11 cellular contexts compared by ENCODE assay signal in genomic region chr10:79223346-79224048, GRCh38.
A peak's percentile ranks its signal among the peaks of the same experiment; 100 is the strongest.
DNase-seq lines count a peak whose midpoint lies in the region; ATAC-seq and TF ChIP-seq lines count a peak whose summit lies in the region.
"Had no signal": no experiment of that assay in that cellular context is flagged by ENCODE, and none has a peak within 500 bp of the region (broad histone marks: within the 10 kb centered on the region; RNA-seq: fewer than 3 reads in every experiment).

No MANE protein-coding gene starts in this region.

- no peak overlapping the region for H3K4me3 Mint-ChIP-seq in activated T-cell treated with anti-CD3 and anti-CD28 coated beads, Interleukin-2, amount 50 U/mL, for 72 hours
- no peak overlapping the region for H3K4me3 Mint-ChIP-seq in activated naive CD8-positive, alpha-beta T cell treated with anti-CD3 and anti-CD28 coated beads for 36 hours
- no peak overlapping the region for H3K4me3 Mint-ChIP-seq in naive thymus-derived CD4-positive, alpha-beta T cell
- H3K4me3 Mint-ChIP-seq: T-helper 2 cell treated with Interferon-gamma antibody and Interleukin-4, amounts not matched to agents 5 μg/mL and 100 μg/mL, for 36 hours had no signal

- H3K4me1 ChIP-seq in SK-N-SH (ENCODE audit: control insufficient read depth in 1 of 2, insufficient read depth in 2 of 2, low read depth in 1 of 2, low read length in 1 of 2), result peaks cover 33 to 94% of the 10 kb centered on the region in 2 experiments
- H3K4me1 ChIP-seq in gastroesophageal sphincter, result peaks cover 8 to 84% (median 53%) of the 10 kb centered on the region in 3 donors
- peaks cover 39% of the 10 kb centered on the region for H3K4me1 ChIP-seq in mesodermal cell (ENCODE audit: control insufficient read depth, insufficient read depth, low read length, poor library complexity, severe bottlenecking)
- H3K4me1 ChIP-seq in naive thymus-derived CD4-positive, alpha-beta T cell (ENCODE audit: control insufficient read depth in 2 of 2, insufficient read depth in 2 of 2, low read length in 2 of 2), result no peaks in the 10 kb centered on the region

- no peaks in the 10 kb centered on the region for H3K4me1 Mint-ChIP-seq in activated T-cell treated with anti-CD3 and anti-CD28 coated beads, Interleukin-2, amount 50 U/mL, for 72 hours (ENCODE audit: low read depth)
- no peaks in the 10 kb centered on the region for H3K4me1 Mint-ChIP-seq in activated naive CD8-positive, alpha-beta T cell treated with anti-CD3 and anti-CD28 coated beads for 36 hours
- no peaks in the 10 kb centered on the region for H3K4me1 Mint-ChIP-seq in naive thymus-derived CD4-positive, alpha-beta T cell

- CTCF ChIA-PET in SK-N-SH (lab: Yijun Ruan, JAX), result interaction anchor here (0.6 to 1.7 kb wide), 9 partner anchors 18 to 525 kb away, joined by 3 to 6 read pairs (median 3); no protein-coding TSS in a partner anchor
- CTCF ChIA-PET in naive thymus-derived CD4-positive, alpha-beta T cell (lab: Charles Lee), result no interaction called here

- H3K9ac ChIP-seq in SK-N-SH, result no peak overlapping the region; the same call in 1 of the 2 replicates

- POLR2A ChIA-PET in SK-N-SH (lab: Yijun Ruan, JAX), result interaction anchor here (0.6 to 12.4 kb wide), 9 partner anchors 14 to 1186 kb away, joined by 3 to 237 read pairs (median 3); no protein-coding TSS in a partner anchor
- POLR2A ChIA-PET in naive thymus-derived CD4-positive, alpha-beta T cell (lab: Charles Lee), result no interaction called here

- DNase-seq in SK-N-SH (peak; percentile 86), substantia nigra (lab: John Stamatoyannopoulos, UW) (peak in 10 of 49 donors; percentile 48 to 83 (median 74))
- DNase-seq in activated T-cell treated with anti-CD3 and anti-CD28 coated beads, Interleukin-2, amount 50 U/mL, for 72 hours, result no peak
- DNase-seq in activated naive CD8-positive, alpha-beta T cell treated with anti-CD3 and anti-CD28 coated beads for 36 hours, result no peak
- DNase-seq in naive thymus-derived CD4-positive, alpha-beta T cell, result no peak
- DNase-seq: DMS79; stimulated activated CD4-positive, alpha-beta T cell treated with anti-CD3 and anti-CD28 coated beads, Interleukin-2, amount 100 ng/mL, for 48 hours had no signal

- no peak for TF ChIP-seq POLR2A in gastroesophageal sphincter (IDR thresholded peaks at IDR 0.05)

- no peaks in the 10 kb centered on the region for H3K27me3 ChIP-seq in SK-N-SH (ENCODE audit: insufficient read depth)
- H3K27me3 ChIP-seq in gastroesophageal sphincter, result no peaks in the 10 kb centered on the region
- no peaks in the 10 kb centered on the region for H3K27me3 ChIP-seq in naive thymus-derived CD4-positive, alpha-beta T cell (ENCODE audit: control insufficient read depth in 2 of 2, insufficient read depth in 2 of 2, low read length in 2 of 2)

- peak; percentile 71 for ATAC-seq in gastroesophageal sphincter
- ATAC-seq in activated T-cell treated with anti-CD3 and anti-CD28 coated beads, Interleukin-2, amount 50 U/mL, for 72 hours (replicated peaks in 1 of 2), result no peak
- ATAC-seq in HG03097 (IDR thresholded peaks at IDR 0.05; ENCODE audit: low FRiP score, unreplicated experiment), result no peak
- ATAC-seq in naive thymus-derived CD4-positive, alpha-beta T cell, result no peak

- no peak overlapping the region for H3K27ac Mint-ChIP-seq in activated T-cell treated with anti-CD3 and anti-CD28 coated beads, Interleukin-2, amount 50 U/mL, for 72 hours
- H3K27ac Mint-ChIP-seq in activated naive CD8-positive, alpha-beta T cell treated with anti-CD3 and anti-CD28 coated beads for 36 hours, result no peak overlapping the region
- H3K27ac Mint-ChIP-seq in naive thymus-derived CD4-positive, alpha-beta T cell, result no peak overlapping the region
- H3K27ac Mint-ChIP-seq: T-helper 2 cell treated with Interferon-gamma antibody and Interleukin-4, amounts not matched to agents 5 μg/mL and 100 μg/mL, for 36 hours had no signal

- H3K27me3 Mint-ChIP-seq in activated T-cell treated with anti-CD3 and anti-CD28 coated beads, Interleukin-2, amount 50 U/mL, for 72 hours (ENCODE audit: low read depth), result no peaks in the 10 kb centered on the region
- H3K27me3 Mint-ChIP-seq in activated naive CD8-positive, alpha-beta T cell treated with anti-CD3 and anti-CD28 coated beads for 36 hours, result no peaks in the 10 kb centered on the region
- H3K27me3 Mint-ChIP-seq in naive thymus-derived CD4-positive, alpha-beta T cell, result no peaks in the 10 kb centered on the region

- H4K20me1 ChIP-seq in SK-N-SH (ENCODE audit: insufficient read depth), result peaks cover 18% of the 10 kb centered on the region; the same call in 1 of the 2 replicates

- H3K4me3 ChIP-seq in SK-N-SH (ENCODE audit: low read depth in 2 of 2, low read length in 1 of 2) (no peak overlapping the region), gastroesophageal sphincter (no peak overlapping the region), mesodermal cell (ENCODE audit: extremely low read depth, insufficient read depth, low read length, poor library complexity, severe bottlenecking) (no peak overlapping the region)
- no peak overlapping the region for H3K4me3 ChIP-seq in naive thymus-derived CD4-positive, alpha-beta T cell (ENCODE audit: low read length)

- WGBS in SK-N-SH (ENCODE audit: low lambda C conversion rate), result 14% methylated on average over 10 of the region's 13 CpGs
- WGBS in gastroesophageal sphincter (ENCODE audit: low coverage in 1 of 2), 2 donors, result 40% methylated on average over 2 of the region's 13 CpGs; no CpG with 5 or more reads in 1 of the 2 donors
- 29 to 44% methylated on average over 9 to 10 of the region's 13 CpGs for WGBS in mesodermal cell (ENCODE audit: insufficient coverage in 2 of 2), 2 experiments

- H3F3A ChIP-seq in SK-N-SH (replicated peaks; ENCODE audit: insufficient read depth), result peaks cover 8% of the 10 kb centered on the region

- TF ChIP-seq EP300 in SK-N-SH (IDR thresholded peaks at IDR 0.05; ENCODE audit: borderline replicate concordance in 1 of 2, low read depth in 1 of 2, low read length in 1 of 2) (peak; percentile 58 to 91; a peak in 3 of 4 replicates), gastroesophageal sphincter (IDR thresholded peaks at IDR 0.05) (peak; percentile 55)

- peaks cover 6% of the 10 kb centered on the region; the same call in 1 of the 2 replicates for H3K79me2 ChIP-seq in SK-N-SH (ENCODE audit: insufficient read depth)

- H3K4me2 ChIP-seq in SK-N-SH, result peak overlapping the region; percentile 49; the same call in 1 of the 2 replicates

- H2AFZ ChIP-seq in SK-N-SH (ENCODE audit: low read depth), result no peak overlapping the region

- intact Hi-C loops in naive thymus-derived CD4-positive, alpha-beta T cell (cut with micrococcal nuclease), result no loop called here

- H3K9me2 ChIP-seq in SK-N-SH, result no peaks in the 10 kb centered on the region

- TF ChIP-seq RAD21 in SK-N-SH (IDR thresholded peaks at IDR 0.05; ENCODE audit: low read length), result peak; percentile 24

- H3K9me3 ChIP-seq in SK-N-SH, result no peaks in the 10 kb centered on the region
- H3K9me3 ChIP-seq in gastroesophageal sphincter, result no peaks in the 10 kb centered on the region
- H3K9me3 ChIP-seq in mesodermal cell (ENCODE audit: control insufficient read depth, low read length), result no peaks in the 10 kb centered on the region
- H3K9me3 ChIP-seq in naive thymus-derived CD4-positive, alpha-beta T cell (ENCODE audit: control insufficient read depth in 2 of 3, low read length in 3 of 3), result no peaks in the 10 kb centered on the region

- TF ChIP-seq CTCF in SK-N-SH (IDR thresholded peaks at IDR 0.05) (no peak), gastroesophageal sphincter (IDR thresholded peaks at IDR 0.05) (no peak)

- H3K9me3 Mint-ChIP-seq in activated T-cell treated with anti-CD3 and anti-CD28 coated beads, Interleukin-2, amount 50 U/mL, for 72 hours, result no peaks in the 10 kb centered on the region
- no peaks in the 10 kb centered on the region for H3K9me3 Mint-ChIP-seq in activated naive CD8-positive, alpha-beta T cell treated with anti-CD3 and anti-CD28 coated beads for 36 hours
- H3K9me3 Mint-ChIP-seq in naive thymus-derived CD4-positive, alpha-beta T cell, result no peaks in the 10 kb centered on the region
- H3K9me3 Mint-ChIP-seq: T-helper 2 cell treated with Interferon-gamma antibody and Interleukin-4, amounts not matched to agents 5 μg/mL and 100 μg/mL, for 36 hours had no signal

- H3K36me3 Mint-ChIP-seq in activated T-cell treated with anti-CD3 and anti-CD28 coated beads, Interleukin-2, amount 50 U/mL, for 72 hours (ENCODE audit: insufficient read depth in 2 of 2), result no peaks in the 10 kb centered on the region
- no peaks in the 10 kb centered on the region for H3K36me3 Mint-ChIP-seq in activated naive CD8-positive, alpha-beta T cell treated with anti-CD3 and anti-CD28 coated beads for 36 hours
- H3K36me3 Mint-ChIP-seq in naive thymus-derived CD4-positive, alpha-beta T cell, result peaks cover 0 to 13% (median 3%) of the 10 kb centered on the region in 5 donors

- H3K27ac ChIP-seq in SK-N-SH (ENCODE audit: low read depth in 2 of 2, low read length in 1 of 2) (peak overlapping the region; percentile 72 to 93), gastroesophageal sphincter (peak overlapping the region; percentile 4 to 87 (median 86)), mesodermal cell (ENCODE audit: low read depth, low read length, severe bottlenecking) (peak overlapping the region; percentile 97), substantia nigra (ENCODE audit: low read depth, low read length, poor library complexity, severe bottlenecking) (peak overlapping the region; percentile 83)
- no peak overlapping the region for H3K27ac ChIP-seq in naive thymus-derived CD4-positive, alpha-beta T cell (ENCODE audit: low read depth, low read length)

- H3K36me3 ChIP-seq in SK-N-SH (replicated peaks in 1 of 2; ENCODE audit: control insufficient read depth in 1 of 2, insufficient read depth in 2 of 2, low read length in 1 of 2) (peaks cover 18 to 25% of the 10 kb centered on the region in 2 experiments), gastroesophageal sphincter (peaks cover 0 to 46% of the 10 kb centered on the region in 2 donors), mesodermal cell (ENCODE audit: control insufficient read depth, insufficient read depth, low read length) (peaks cover 60% of the 10 kb centered on the region)
- H3K36me3 ChIP-seq in naive thymus-derived CD4-positive, alpha-beta T cell (ENCODE audit: control insufficient read depth in 2 of 3, insufficient read depth in 3 of 3, low read length in 3 of 3), result peaks cover 0 to 21% (median 4%) of the 10 kb centered on the region in 3 experiments

TF ChIP-seq in SK-N-SH, 30 proteins besides CTCF, POLR2A, EP300 and RAD21 (continues in another document):
- TF ChIP-seq GATA2 (CRISPR knock-in tag; IDR thresholded peaks at IDR 0.05) (peak; percentile 96), POLR2AphosphoS5 (IDR thresholded peaks at IDR 0.05; ENCODE audit: low read depth, low read length) (peak; percentile 50; the same call in 1 of the 2 replicates), NFIC (IDR thresholded peaks at IDR 0.05; ENCODE audit: borderline replicate concordance) (peak; percentile 50; the same call in 1 of the 2 replicates)
